ENCODE assay signal across 8 cellular contexts in genomic region chr5:320524-321232, GRCh38. TPM values are rescaled to one million over a fixed set of nuclear protein-coding genes. Genes with fewer than 3 reads are reported as not detected.
DNase-seq lines count a peak whose midpoint lies in the region; ATAC-seq and TF ChIP-seq lines count a peak whose summit lies in the region.

No MANE protein-coding gene starts in this region.

- peaks cover 68% of the 10 kb centered on the region for H4K20me1 ChIP-seq in BLaER1

- ATAC-seq in naive thymus-derived CD4-positive, alpha-beta T cell, result no peak
- ATAC-seq in HG03196 (IDR thresholded peaks at IDR 0.05; ENCODE audit: unreplicated experiment) (no peak), HG03159 (IDR thresholded peaks at IDR 0.05; ENCODE audit: unreplicated experiment) (no peak)

- H3K27ac ChIP-seq in BLaER1, result no peak overlapping the region
- no peak overlapping the region for H3K27ac ChIP-seq in naive thymus-derived CD4-positive, alpha-beta T cell (ENCODE audit: low read depth, low read length)

- H3K9ac ChIP-seq in BLaER1, result no peak overlapping the region

- H3K27me3 Mint-ChIP-seq in brain, result peaks cover 70% of the 10 kb centered on the region
- peaks cover 18 to 31% (median 24%) of the 10 kb centered on the region in 5 donors for H3K27me3 Mint-ChIP-seq in naive thymus-derived CD4-positive, alpha-beta T cell

- no peaks in the 10 kb centered on the region for H3K36me3 Mint-ChIP-seq in brain
- H3K36me3 Mint-ChIP-seq in naive thymus-derived CD4-positive, alpha-beta T cell, result peaks cover 0 to 7% (median 4%) of the 10 kb centered on the region in 5 donors

- no peaks in the 10 kb centered on the region for H3K9me3 ChIP-seq in BLaER1
- H3K9me3 ChIP-seq in naive thymus-derived CD4-positive, alpha-beta T cell (ENCODE audit: control insufficient read depth in 2 of 3, low read length in 3 of 3), result no peaks in the 10 kb centered on the region

- H3K4me1 Mint-ChIP-seq in brain, result peaks cover 10% of the 10 kb centered on the region
- H3K4me1 Mint-ChIP-seq in naive thymus-derived CD4-positive, alpha-beta T cell, result peaks cover 0 to 23% (median 12%) of the 10 kb centered on the region in 7 donors

- H3K36me3 ChIP-seq in BLaER1 (no peaks in the 10 kb centered on the region), H7 (replicated peaks; ENCODE audit: control insufficient read depth, insufficient read depth, low read length) (no peaks in the 10 kb centered on the region)
- peaks cover 0 to 13% (median 0%) of the 10 kb centered on the region in 3 experiments for H3K36me3 ChIP-seq in naive thymus-derived CD4-positive, alpha-beta T cell (ENCODE audit: control insufficient read depth in 2 of 3, insufficient read depth in 3 of 3, low read length in 3 of 3)

- peaks cover 0 to 7% (median 5%) of the 10 kb centered on the region in 5 experiments for H3K9me3 Mint-ChIP-seq in brain
- H3K9me3 Mint-ChIP-seq in naive thymus-derived CD4-positive, alpha-beta T cell, result peaks cover 0 to 2% (median 0%) of the 10 kb centered on the region in 11 donors

- POLR2A ChIA-PET in naive thymus-derived CD4-positive, alpha-beta T cell (lab: Charles Lee), result no interaction called here

- peak overlapping the region in 1 of 5 experiments; percentile 13 for H3K27ac Mint-ChIP-seq in brain
- peak overlapping the region in 1 of 9 donors; percentile 46 for H3K27ac Mint-ChIP-seq in naive thymus-derived CD4-positive, alpha-beta T cell

- DNase-seq in H7 (peak; percentile 83), NCI-H1417 (lab: John Stamatoyannopoulos, UW) (no peak), SKM-1 treated with dmso at 0.1 percent for 144 hours (lab: John Stamatoyannopoulos, UW; ENCODE audit: unreplicated experiment) (no peak)
- no peak for DNase-seq in naive thymus-derived CD4-positive, alpha-beta T cell

- H3K4me2 ChIP-seq in BLaER1, result peak overlapping the region; percentile 94

- CTCF ChIA-PET in naive thymus-derived CD4-positive, alpha-beta T cell (lab: Charles Lee), result no interaction called here

- H3K27me3 ChIP-seq in BLaER1 (peaks cover 66% of the 10 kb centered on the region), H7 (ENCODE audit: control insufficient read depth, insufficient read depth, low read length) (peaks cover 52% of the 10 kb centered on the region)
- H3K27me3 ChIP-seq in naive thymus-derived CD4-positive, alpha-beta T cell (ENCODE audit: control insufficient read depth in 2 of 2, insufficient read depth in 2 of 2, low read length in 2 of 2), result no peaks in the 10 kb centered on the region

- peaks cover 75% of the 10 kb centered on the region for H3K4me1 ChIP-seq in BLaER1
- no peaks in the 10 kb centered on the region for H3K4me1 ChIP-seq in naive thymus-derived CD4-positive, alpha-beta T cell (ENCODE audit: control insufficient read depth in 2 of 2, insufficient read depth in 2 of 2, low read length in 2 of 2)

- TF ChIP-seq CTCF in brain (conservative IDR thresholded peaks at IDR 0.05), result no peak

- peak overlapping the region; percentile 65 for H3K4me3 ChIP-seq in BLaER1
- H3K4me3 ChIP-seq in H7 (ENCODE audit: insufficient read depth, low read depth, low read length), result peak overlapping the region; percentile 51
- no peak overlapping the region for H3K4me3 ChIP-seq in naive thymus-derived CD4-positive, alpha-beta T cell (ENCODE audit: low read length)

- peak overlapping the region; percentile 76 to 86 (median 81) for H3K4me3 Mint-ChIP-seq in brain
- peak overlapping the region in 9 of 10 donors; percentile 17 to 85 (median 61) for H3K4me3 Mint-ChIP-seq in naive thymus-derived CD4-positive, alpha-beta T cell

- intact Hi-C loops in naive thymus-derived CD4-positive, alpha-beta T cell (cut with micrococcal nuclease), result loop anchor here in 1 of 2 donors (2.0 to 5.0 kb wide), 2 partner anchors 48 to 72 kb away; partner anchors contain the start of gene PDCD6

RNA-seq across cellular contexts. Expression of gene AHRR, which starts 0.8 kb away (rescaled TPM):
- total RNA-seq in H7 (2014; rRNA removed; shearing (Covaris generic)), result 0.74 and 1.4 TPM in 2 replicates
- polyA plus RNA-seq in brain (ENCODE audit: insufficient read depth, low read depth, low replicate concordance), result 3.0 TPM
- 10 to 100 TPM in 1 of 5 experiments, 1 to 10 TPM in 2, under 1 TPM in 2; 0.56 to 23.5 (median 1.4) TPM for total RNA-seq in naive thymus-derived CD4-positive, alpha-beta T cell
- 1 to 10 TPM in 1 of 2 donors, not detected in 1; 1.0 TPM for polyA plus RNA-seq in naive thymus-derived CD4-positive, alpha-beta T cell

RNA-seq across cellular contexts. Expression of gene PDCD6, which starts 49.2 kb away (rescaled TPM):
- total RNA-seq in H7 (2014; rRNA removed; shearing (Covaris generic)), result 87.1 and 116 TPM in 2 replicates
- 163 TPM for polyA plus RNA-seq in brain (ENCODE audit: insufficient read depth, low read depth, low replicate concordance)
- total RNA-seq in naive thymus-derived CD4-positive, alpha-beta T cell, result 10 to 100 TPM; 53.1 to 95.3 (median 83.7) TPM
- polyA plus RNA-seq in naive thymus-derived CD4-positive, alpha-beta T cell, result 100 to 1,000 TPM; 198 to 224 TPM
